In genomic region chr16:4734730-4735575, GRCh38 we compare ENCODE assay signal across 8 cellular contexts. TPM values are rescaled to one million over a fixed set of nuclear protein-coding genes. Genes with fewer than 3 reads are reported as not detected.
DNase-seq lines count a peak whose midpoint lies in the region; ATAC-seq and TF ChIP-seq lines count a peak whose summit lies in the region.

No MANE protein-coding gene starts in this region.

- H3K4me3 Mint-ChIP-seq in natural killer cell treated with Interleukin-12 subunit alpha and Interleukin-12 subunit beta and Interleukin-15 and Interleukin-18, amount 100 ng/mL, for 72 hours, result peak overlapping the region; percentile 89

- peak; percentile 59 for ATAC-seq in GM21447 (IDR thresholded peaks at IDR 0.05; ENCODE audit: unreplicated experiment)
- peak; percentile 87 for ATAC-seq in natural killer cell treated with Interleukin-12 subunit alpha and Interleukin-12 subunit beta and Interleukin-15 and Interleukin-18, amount 100 ng/mL, for 72 hours

- peaks cover 4% of the 10 kb centered on the region; the same call in 1 of the 2 replicates for H3K4me1 ChIP-seq in HUES6 (ENCODE audit: control insufficient read depth, insufficient read depth, low read length)

- H3K4me3 ChIP-seq in HUES6 (ENCODE audit: low read depth, low read length), result peak overlapping the region; percentile 92

- H3K9me3 Mint-ChIP-seq in natural killer cell treated with Interleukin-12 subunit alpha and Interleukin-12 subunit beta and Interleukin-15 and Interleukin-18, amount 100 ng/mL, for 72 hours, result no peaks in the 10 kb centered on the region

- H3K27ac ChIP-seq in HUES6 (ENCODE audit: low read depth, low read length), result peak overlapping the region; percentile 58; the same call in 1 of the 2 replicates

- H3K36me3 ChIP-seq in HUES6 (ENCODE audit: control insufficient read depth, insufficient read depth, low read length), result peaks cover 13% of the 10 kb centered on the region

- H3K36me3 Mint-ChIP-seq in natural killer cell treated with Interleukin-12 subunit alpha and Interleukin-12 subunit beta and Interleukin-15 and Interleukin-18, amount 100 ng/mL, for 72 hours, result no peaks in the 10 kb centered on the region

- H3K27ac Mint-ChIP-seq in natural killer cell treated with Interleukin-12 subunit alpha and Interleukin-12 subunit beta and Interleukin-15 and Interleukin-18, amount 100 ng/mL, for 72 hours, result peak overlapping the region; percentile 79 to 88

- H3K27me3 Mint-ChIP-seq in natural killer cell treated with Interleukin-12 subunit alpha and Interleukin-12 subunit beta and Interleukin-15 and Interleukin-18, amount 100 ng/mL, for 72 hours, result no peaks in the 10 kb centered on the region

- H3K9me3 ChIP-seq in HUES6 (ENCODE audit: control insufficient read depth, insufficient read depth, low read depth, low read length), result no peaks in the 10 kb centered on the region

- DNase-seq in DMS153 treated with DMSO at 0.1 percent for 48 hours (lab: John Stamatoyannopoulos, UW; ENCODE audit: unreplicated experiment) (peak; percentile 59), fibroblast of peridontal ligament (ENCODE audit: extremely low read depth) (peak; percentile 74)
- peak; percentile 86 to 92 for DNase-seq in activated T-helper 1 cell treated with anti-CD3 and anti-CD28 coated beads, Interleukin-2, amount 50 U/mL, for 16 hours (ENCODE audit: low read depth in 1 of 2, low spot score in 1 of 2)
- DNase-seq in natural killer cell treated with Interleukin-12 subunit alpha and Interleukin-12 subunit beta and Interleukin-15 and Interleukin-18, amount 100 ng/mL, for 72 hours (ENCODE audit: low spot score), result peak; percentile 94
- DNase-seq in stimulated activated naive CD4-positive, alpha-beta T cell (lab: John Stamatoyannopoulos, UW), result peak; percentile 80 to 95 (median 90)

- H3K27me3 ChIP-seq in HUES6 (ENCODE audit: control insufficient read depth, insufficient read depth, low read length), result 0 out of 2 replicates have a peak, but pooled peaks cover 4% of the 10 kb centered on the region

- H3K9ac ChIP-seq in HUES6 (ENCODE audit: low read length), result peak overlapping the region; percentile 75

- H3K4me1 Mint-ChIP-seq in natural killer cell treated with Interleukin-12 subunit alpha and Interleukin-12 subunit beta and Interleukin-15 and Interleukin-18, amount 100 ng/mL, for 72 hours (ENCODE audit: low read depth in 2 of 2), result peaks cover 14 to 17% of the 10 kb centered on the region in 2 donors

TF ChIP-seq in PFSK-1, 5 proteins besides CTCF, POLR2A, EP300 and RAD21:
- TF ChIP-seq REST (IDR thresholded peaks at IDR 0.05; ENCODE audit: insufficient read depth in 1 of 2, low read depth in 2 of 2, low read length in 2 of 2) (no peak), POLR2AphosphoS5 (IDR thresholded peaks at IDR 0.05; ENCODE audit: low read depth, low read length) (peak; percentile 49; the same call in 1 of the 2 replicates), TAF1 (IDR thresholded peaks at IDR 0.05; ENCODE audit: borderline replicate concordance, insufficient read depth, low read length) (no peak), SIN3A (IDR thresholded peaks at IDR 0.05; ENCODE audit: borderline replicate concordance, insufficient read depth, low read length) (peak; percentile 94; the same call in 1 of the 2 replicates)

RNA-seq across cellular contexts. Expression of gene DNAAF8, which starts 0.6 kb away (rescaled TPM):
- 0.65 TPM for polyA plus RNA-seq in PFSK-1 (2012; ENCODE audit: insufficient read length, low read depth)
- total RNA-seq in natural killer cell treated with Interleukin-12 subunit alpha and Interleukin-12 subunit beta and Interleukin-15 and Interleukin-18, amount 100 ng/mL, for 72 hours, result under 1 TPM in 1 of 2 donors, not detected in 1; 0.53 TPM

RNA-seq across cellular contexts. Expression of gene ANKS3, which starts 0.9 kb away (rescaled TPM):
- 16.2 TPM for polyA plus RNA-seq in PFSK-1 (2012; ENCODE audit: insufficient read length, low read depth)
- 10 to 100 TPM; 19.0 to 39.1 TPM for total RNA-seq in natural killer cell treated with Interleukin-12 subunit alpha and Interleukin-12 subunit beta and Interleukin-15 and Interleukin-18, amount 100 ng/mL, for 72 hours

RNA-seq across cellular contexts. Expression of gene ZNF500, which starts 32.0 kb away (rescaled TPM):
- 8.4 TPM for polyA plus RNA-seq in PFSK-1 (2012; ENCODE audit: insufficient read length, low read depth)
- total RNA-seq in natural killer cell treated with Interleukin-12 subunit alpha and Interleukin-12 subunit beta and Interleukin-15 and Interleukin-18, amount 100 ng/mL, for 72 hours, result 10 to 100 TPM; 12.2 to 20.9 TPM

RNA-seq across cellular contexts. Expression of gene NUDT16L1, which starts 41.6 kb away (rescaled TPM):
- polyA plus RNA-seq in PFSK-1 (2012; ENCODE audit: insufficient read length, low read depth), result 64.6 TPM
- total RNA-seq in natural killer cell treated with Interleukin-12 subunit alpha and Interleukin-12 subunit beta and Interleukin-15 and Interleukin-18, amount 100 ng/mL, for 72 hours, result 10 to 100 TPM; 37.3 to 57.0 TPM

RNA-seq across cellular contexts. Expression of gene SEPTIN12, which starts 53.2 kb away (rescaled TPM):
- polyA plus RNA-seq in PFSK-1 (2012; ENCODE audit: insufficient read length, low read depth), result 0.56 TPM
- total RNA-seq in natural killer cell treated with Interleukin-12 subunit alpha and Interleukin-12 subunit beta and Interleukin-15 and Interleukin-18, amount 100 ng/mL, for 72 hours, result not detected

Comparison
In these comparisons a context has a peak if more than half of its experiments do, and no peak if none do; other contexts are left out.
1. Peak in every context shown above with its lines: DNase-seq, ATAC-seq, H3K4me3 ChIP-seq and H3K27ac ChIP-seq.